Comparison of ENCODE assay signal across 17 cellular contexts in genomic region chr5:145341842-145342241, GRCh38.
"Had no signal": no experiment of that assay in that cellular context is flagged by ENCODE, and none has a peak within 500 bp of the region (broad histone marks: within the 10 kb centered on the region; RNA-seq: fewer than 3 reads in every experiment).

No MANE protein-coding gene starts in this region.

- H3K27me3 Mint-ChIP-seq: dendritic cell treated with granulocyte-macrophage colony-stimulating factor and Interleukin-4, amounts not matched to agents 40 ng/mL and 50 ng/mL, for 4 days; effector memory CD8-positive, alpha-beta T cell; stimulated activated naive B cell treated with anti-CD40 and anti-IgM and Interleukin-4, amounts not matched to agents 10 μg/mL and 1 μg/mL and 100 μg/mL, for 72 hours; T-cell had no signal

- H3K27ac ChIP-seq: psoas muscle, spleen, transverse colon, VCaP had no signal

- H3K36me3 ChIP-seq: spleen, transverse colon had no signal

- H3K27me3 ChIP-seq: spleen, transverse colon had no signal

- H3K4me1 ChIP-seq: psoas muscle, spleen, transverse colon had no signal

- H3K4me3 ChIP-seq: psoas muscle, spleen, transverse colon had no signal

- H3K27ac Mint-ChIP-seq: activated CD4-positive, alpha-beta T cell treated with anti-CD3 and anti-CD28 coated beads for 36 hours; activated CD8-positive, alpha-beta T cell treated with anti-CD3 and anti-CD28 coated beads, Interleukin-2, amount 10 ng/mL, durations not matched to agents 7 days and 5 days; activated naive CD4-positive, alpha-beta T cell treated with anti-CD3 and anti-CD28 coated beads for 36 hours; activated T-helper 1 cell treated with anti-CD3 and anti-CD28 coated beads, Interleukin-12 subunit alpha, Interleukin-12 subunit beta, Interleukin-2, Interleukin-4 antibody, amounts not matched to agents 30 ng/mL and 10 ng/mL and 1 ng/mL, durations not matched to agents 14 hours and 24 hours and 36 hours; dendritic cell treated with granulocyte-macrophage colony-stimulating factor and Interleukin-4, amounts not matched to agents 40 ng/mL and 50 ng/mL, for 4 days; effector memory CD8-positive, alpha-beta T cell; stimulated activated naive B cell treated with anti-CD40 and anti-IgM and Interleukin-4, amounts not matched to agents 10 μg/mL and 1 μg/mL and 100 μg/mL, for 72 hours; T-cell had no signal

- H3K9me3 Mint-ChIP-seq: activated naive CD4-positive, alpha-beta T cell treated with anti-CD3 and anti-CD28 coated beads for 36 hours had no signal

- H3K9me3 ChIP-seq: psoas muscle, transverse colon had no signal

- H3K36me3 Mint-ChIP-seq: stimulated activated naive B cell treated with anti-CD40 and anti-IgM and Interleukin-4, amounts not matched to agents 10 μg/mL and 1 μg/mL and 100 μg/mL, for 72 hours; T-cell had no signal

- H3K4me1 Mint-ChIP-seq: activated CD4-positive, alpha-beta T cell treated with anti-CD3 and anti-CD28 coated beads for 36 hours; stimulated activated naive B cell treated with anti-CD40 and anti-IgM and Interleukin-4, amounts not matched to agents 10 μg/mL and 1 μg/mL and 100 μg/mL, for 72 hours; T-cell had no signal

- H3K4me3 Mint-ChIP-seq: activated CD4-positive, alpha-beta T cell treated with anti-CD3 and anti-CD28 coated beads for 36 hours; activated CD8-positive, alpha-beta T cell treated with anti-CD3 and anti-CD28 coated beads, Interleukin-2, amount 10 ng/mL, durations not matched to agents 7 days and 5 days; activated naive CD4-positive, alpha-beta T cell treated with anti-CD3 and anti-CD28 coated beads for 36 hours; activated T-helper 1 cell treated with anti-CD3 and anti-CD28 coated beads, Interleukin-12 subunit alpha, Interleukin-12 subunit beta, Interleukin-2, Interleukin-4 antibody, amounts not matched to agents 30 ng/mL and 10 ng/mL and 1 ng/mL, durations not matched to agents 14 hours and 24 hours and 36 hours; dendritic cell treated with granulocyte-macrophage colony-stimulating factor and Interleukin-4, amounts not matched to agents 40 ng/mL and 50 ng/mL, for 4 days; effector memory CD8-positive, alpha-beta T cell; stimulated activated naive B cell treated with anti-CD40 and anti-IgM and Interleukin-4, amounts not matched to agents 10 μg/mL and 1 μg/mL and 100 μg/mL, for 72 hours; T-cell had no signal

- DNase-seq: activated CD4-positive, alpha-beta T cell treated with anti-CD3 and anti-CD28 coated beads for 36 hours; activated CD8-positive, alpha-beta T cell treated with anti-CD3 and anti-CD28 coated beads, Interleukin-2, amount 10 ng/mL, durations not matched to agents 7 days and 5 days; activated naive CD4-positive, alpha-beta T cell treated with anti-CD3 and anti-CD28 coated beads for 36 hours; effector memory CD8-positive, alpha-beta T cell; head of caudate nucleus; islet precursor cell; left ventricle myocardium superior; psoas muscle; spleen; stimulated activated CD4-positive, alpha-beta T cell treated with anti-CD3 and anti-CD28 coated beads, Interleukin-1b, Interleukin-23, amount 100 ng/mL, for 48 hours; stimulated activated naive B cell treated with anti-CD40 and anti-IgM and Interleukin-4, amounts not matched to agents 10 μg/mL and 1 μg/mL and 100 μg/mL, for 72 hours; T-cell; T1000; transverse colon had no signal
